15 cellular contexts compared by ENCODE assay signal in the genomic region with DNA sequence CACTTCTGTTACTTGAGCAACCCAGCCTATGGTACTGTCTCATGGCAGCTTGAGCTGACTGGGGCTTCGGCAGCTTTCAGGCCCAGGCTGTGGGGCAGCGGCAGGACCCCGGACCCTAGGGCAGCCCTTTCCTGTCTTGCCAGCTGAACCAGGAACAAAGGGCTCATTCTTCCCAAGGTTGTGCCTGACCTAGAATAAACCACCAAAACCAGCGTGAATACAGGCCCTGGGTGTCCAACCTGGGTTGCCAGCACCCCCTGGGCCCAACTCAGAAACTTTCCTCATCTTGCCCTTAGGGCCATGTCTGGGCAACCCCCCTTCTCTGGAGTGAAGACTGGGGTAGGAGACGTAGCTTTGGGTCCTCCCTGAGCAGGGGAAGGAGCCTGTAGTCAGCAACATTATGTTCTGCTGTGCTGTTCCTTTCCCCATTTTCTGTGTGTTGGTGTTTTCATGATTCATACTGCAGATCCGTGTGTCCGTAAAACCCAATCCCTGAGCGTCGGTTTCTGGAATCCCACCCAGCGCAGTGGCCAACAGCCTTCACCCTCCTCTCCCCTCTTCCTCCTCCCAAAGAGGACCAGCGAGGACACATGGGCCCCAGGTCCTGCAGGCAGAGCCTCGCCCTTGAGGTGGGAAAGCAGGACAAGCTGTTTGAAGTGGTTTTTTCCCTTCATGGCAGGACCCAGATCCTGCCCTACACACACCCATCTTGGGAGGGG. TPM values are rescaled to one million over a fixed set of nuclear protein-coding genes. Genes with fewer than 3 reads are reported as not detected.
DNase-seq lines count a peak whose midpoint lies in the region; ATAC-seq and TF ChIP-seq lines count a peak whose summit lies in the region.
"Had no signal": no experiment of that assay in that cellular context is flagged by ENCODE, and none has a peak within 500 bp of the region (broad histone marks: within the 10 kb centered on the region; RNA-seq: fewer than 3 reads in every experiment).

No MANE protein-coding gene starts in this region.

- H3K27ac Mint-ChIP-seq in Caco-2 (ENCODE audit: unreplicated experiment) = no peak overlapping the region
- H3K27ac Mint-ChIP-seq in activated naive CD8-positive, alpha-beta T cell treated with anti-CD3 and anti-CD28 coated beads for 36 hours = peak overlapping the region; percentile 40
- H3K27ac Mint-ChIP-seq: activated CD4-positive, alpha-beta memory T cell treated with anti-CD3 and anti-CD28 coated beads, Interleukin-2, amount 10 ng/mL, durations not matched to agents 7 days and 5 days had no signal

- H3K4me1 Mint-ChIP-seq in Caco-2 (ENCODE audit: low read depth, unreplicated experiment) = no peaks in the 10 kb centered on the region
- no peaks in the 10 kb centered on the region for H3K4me1 Mint-ChIP-seq in activated naive CD8-positive, alpha-beta T cell treated with anti-CD3 and anti-CD28 coated beads for 36 hours

- ATAC-seq in HG03571 (IDR thresholded peaks at IDR 0.05; ENCODE audit: unreplicated experiment) (no peak), GM21723 (IDR thresholded peaks at IDR 0.05; ENCODE audit: unreplicated experiment) (no peak)
- ATAC-seq: foreskin keratinocyte, Panc1 had no signal

- H3K27ac ChIP-seq in 22Rv1 (0 out of 2 replicates have a peak overlapping the region, but pooled peaks have one; percentile 23), thyroid gland (no peak overlapping the region)
- H3K27ac ChIP-seq: foreskin keratinocyte, stomach had no signal

- H3K4me3 ChIP-seq in Caco-2 (ENCODE audit: low read depth, low read length) (no peak overlapping the region), thyroid gland (replicated peaks in 1 of 3) (no peak overlapping the region)
- H3K4me3 ChIP-seq: sigmoid colon, stomach had no signal

- TF ChIP-seq CTCF in 22Rv1 (IDR thresholded peaks at IDR 0.05) (no peak), Caco-2 (IDR thresholded peaks at IDR 0.05; ENCODE audit: insufficient read depth in 1 of 2, low read depth in 1 of 2, low read length in 1 of 2, severe bottlenecking in 1 of 2, unreplicated experiment in 1 of 2) (no peak), thyroid gland (IDR thresholded peaks at IDR 0.05) (no peak)

- H3K27me3 ChIP-seq in Caco-2 (replicated peaks; ENCODE audit: control insufficient read depth, insufficient read depth, low read length) (no peaks in the 10 kb centered on the region), thyroid gland (no peaks in the 10 kb centered on the region)
- H3K27me3 ChIP-seq: foreskin keratinocyte, sigmoid colon, stomach had no signal

- H3K36me3 ChIP-seq in Caco-2 (ENCODE audit: control insufficient read depth, insufficient read depth, low read length) (peaks cover 1% of the 10 kb centered on the region), thyroid gland (peaks cover 41 to 47% of the 10 kb centered on the region in 2 donors)

- CTCF ChIA-PET in Caco-2 (lab: Charles Lee) = interaction anchor here (0.6 kb wide), 1 partner anchor 156 kb away, joined by 3 read pairs; no protein-coding TSS in a partner anchor

- peaks cover 2% of the 10 kb centered on the region for H3K27me3 Mint-ChIP-seq in Caco-2 (ENCODE audit: insufficient read depth, unreplicated experiment)
- no peaks in the 10 kb centered on the region for H3K27me3 Mint-ChIP-seq in activated naive CD8-positive, alpha-beta T cell treated with anti-CD3 and anti-CD28 coated beads for 36 hours
- H3K27me3 Mint-ChIP-seq: activated CD4-positive, alpha-beta memory T cell treated with anti-CD3 and anti-CD28 coated beads, Interleukin-2, amount 10 ng/mL, durations not matched to agents 7 days and 5 days had no signal

- TSS peak; percentile 21 for BruUV-seq in Caco-2 (replicated peaks; lab: Mats Ljungman, UMichigan)

- H3K9me3 ChIP-seq in Caco-2 (no peaks in the 10 kb centered on the region), thyroid gland (no peaks in the 10 kb centered on the region)
- H3K9me3 ChIP-seq: sigmoid colon, stomach had no signal

- intact Hi-C loops in Caco-2 (cut with micrococcal nuclease; ENCODE audit: unreplicated experiment) = loop anchor here (5.0 kb wide), 3 partner anchors 50 to 130 kb away; no protein-coding TSS in a partner anchor
- intact Hi-C loops in thyroid gland (cut with DNase I) = no loop called here

- H3K4me1 ChIP-seq in Caco-2 (no peaks in the 10 kb centered on the region), thyroid gland (no peaks in the 10 kb centered on the region)
- H3K4me1 ChIP-seq: foreskin keratinocyte had no signal

- no peaks in the 10 kb centered on the region for H3K9me3 Mint-ChIP-seq in Caco-2 (ENCODE audit: unreplicated experiment)
- H3K9me3 Mint-ChIP-seq in activated naive CD8-positive, alpha-beta T cell treated with anti-CD3 and anti-CD28 coated beads for 36 hours = no peaks in the 10 kb centered on the region
- H3K9me3 Mint-ChIP-seq: activated CD4-positive, alpha-beta memory T cell treated with anti-CD3 and anti-CD28 coated beads, Interleukin-2, amount 10 ng/mL, durations not matched to agents 7 days and 5 days had no signal

- DNase-seq in Caco-2 (peak in 1 of 2 experiments; percentile 36), iPS-NIHi11 (ENCODE audit: low spot score) (peak; percentile 17), thyroid gland (no peak), AG20443 (ENCODE audit: low spot score) (no peak)
- no peak for DNase-seq in activated naive CD8-positive, alpha-beta T cell treated with anti-CD3 and anti-CD28 coated beads for 36 hours
- DNase-seq: activated CD4-positive, alpha-beta memory T cell treated with anti-CD3 and anti-CD28 coated beads, Interleukin-2, amount 10 ng/mL, durations not matched to agents 7 days and 5 days; NCI-H226; sigmoid colon; stomach; T-helper 9 cell had no signal

- no peak overlapping the region for H3K4me3 Mint-ChIP-seq in Caco-2 (ENCODE audit: unreplicated experiment)
- no peak overlapping the region for H3K4me3 Mint-ChIP-seq in activated naive CD8-positive, alpha-beta T cell treated with anti-CD3 and anti-CD28 coated beads for 36 hours
- H3K4me3 Mint-ChIP-seq: activated CD4-positive, alpha-beta memory T cell treated with anti-CD3 and anti-CD28 coated beads, Interleukin-2, amount 10 ng/mL, durations not matched to agents 7 days and 5 days had no signal

- WGBS in thyroid gland, 2 donors = 84 to 96% methylated on average over 9 to 12 of the region's 12 CpGs

- H3K36me3 Mint-ChIP-seq in Caco-2 (ENCODE audit: insufficient read depth, unreplicated experiment) = peaks cover 63% of the 10 kb centered on the region
- peaks cover 10% of the 10 kb centered on the region for H3K36me3 Mint-ChIP-seq in activated naive CD8-positive, alpha-beta T cell treated with anti-CD3 and anti-CD28 coated beads for 36 hours

- POLR2A ChIA-PET in Caco-2 (lab: Charles Lee) = no interaction called here

- TF ChIP-seq POLR2A in thyroid gland (IDR thresholded peaks at IDR 0.05) = no peak

RNA-seq across cellular contexts. Expression of a gene that starts 33.5 kb away (rescaled TPM):
- total RNA-seq in Caco-2 (2022) (339 and 381 TPM in 2 replicates), thyroid gland (100 to 1,000 TPM; 468 to 962 (median 800) TPM)
- 100 to 1,000 TPM; 285 to 287 TPM for total RNA-seq in activated naive CD8-positive, alpha-beta T cell treated with anti-CD3 and anti-CD28 coated beads for 36 hours
